ENCODE assay signal across 2 cellular contexts in genomic region chr15:44471885-44472284, GRCh38.
TF ChIP-seq lines count a peak whose summit lies in the region.

No MANE protein-coding gene starts in this region.

TF ChIP-seq in SK-N-SH, 30 proteins besides CTCF, POLR2A, EP300 and RAD21 (continued from another document):
- TF ChIP-seq RXRA (IDR thresholded peaks at IDR 0.05; ENCODE audit: borderline replicate concordance, low read depth): no peak
- no peak for TF ChIP-seq YY1 (IDR thresholded peaks at IDR 0.05; ENCODE audit: low read depth)
- TF ChIP-seq GABPA (IDR thresholded peaks at IDR 0.05; ENCODE audit: low read depth): no peak
- no peak for TF ChIP-seq RFX5 (IDR thresholded peaks at IDR 0.05; ENCODE audit: low read length)
- TF ChIP-seq TCF12 (IDR thresholded peaks at IDR 0.05): no peak
- no peak for TF ChIP-seq SIN3A (IDR thresholded peaks at IDR 0.05; ENCODE audit: borderline replicate concordance, low read depth, low read length)
- TF ChIP-seq IRF3 (IDR thresholded peaks at IDR 0.05; ENCODE audit: low read depth, low read length): no peak
- TF ChIP-seq FOSL2 (IDR thresholded peaks at IDR 0.05; ENCODE audit: borderline replicate concordance, low read depth): no peak
- no peak for TF ChIP-seq FOXJ3 (CRISPR knock-in tag; IDR thresholded peaks at IDR 0.05)
- TF ChIP-seq ELF1 (IDR thresholded peaks at IDR 0.05): no peak
- no peak for TF ChIP-seq FOXM1 (IDR thresholded peaks at IDR 0.05; ENCODE audit: low read depth)
- TF ChIP-seq POLR2AphosphoS5 (IDR thresholded peaks at IDR 0.05; ENCODE audit: low read depth, low read length): no peak
- TF ChIP-seq EZH2phosphoT487 (IDR thresholded peaks at IDR 0.05; ENCODE audit: borderline replicate concordance, low read depth): no peak
- TF ChIP-seq MAX (IDR thresholded peaks at IDR 0.05; ENCODE audit: low read depth): no peak
- TF ChIP-seq NRF1 (IDR thresholded peaks at IDR 0.05; ENCODE audit: low read depth, low read length): no peak

TF ChIP-seq in GM23338, 12 proteins besides CTCF, POLR2A, EP300 and RAD21 (continued from another document):
- TF ChIP-seq REST (IDR thresholded peaks at IDR 0.05; ENCODE audit: unreplicated experiment) (no peak), ZNF331 (CRISPR knock-in tag; IDR thresholded peaks at IDR 0.05; ENCODE audit: low read depth) (no peak), ZNF462 (CRISPR knock-in tag; IDR thresholded peaks at IDR 0.05) (no peak), ZNF114 (CRISPR knock-in tag; IDR thresholded peaks at IDR 0.05) (no peak), POLR2AphosphoS5 (IDR thresholded peaks at IDR 0.05; ENCODE audit: low read depth) (no peak), STAT1 (IDR thresholded peaks at IDR 0.05; ENCODE audit: unreplicated experiment) (no peak)
TF ChIP-seq in GM23338: peak in this region for 0.
